8 cellular contexts compared by ENCODE assay signal in the genomic region with DNA sequence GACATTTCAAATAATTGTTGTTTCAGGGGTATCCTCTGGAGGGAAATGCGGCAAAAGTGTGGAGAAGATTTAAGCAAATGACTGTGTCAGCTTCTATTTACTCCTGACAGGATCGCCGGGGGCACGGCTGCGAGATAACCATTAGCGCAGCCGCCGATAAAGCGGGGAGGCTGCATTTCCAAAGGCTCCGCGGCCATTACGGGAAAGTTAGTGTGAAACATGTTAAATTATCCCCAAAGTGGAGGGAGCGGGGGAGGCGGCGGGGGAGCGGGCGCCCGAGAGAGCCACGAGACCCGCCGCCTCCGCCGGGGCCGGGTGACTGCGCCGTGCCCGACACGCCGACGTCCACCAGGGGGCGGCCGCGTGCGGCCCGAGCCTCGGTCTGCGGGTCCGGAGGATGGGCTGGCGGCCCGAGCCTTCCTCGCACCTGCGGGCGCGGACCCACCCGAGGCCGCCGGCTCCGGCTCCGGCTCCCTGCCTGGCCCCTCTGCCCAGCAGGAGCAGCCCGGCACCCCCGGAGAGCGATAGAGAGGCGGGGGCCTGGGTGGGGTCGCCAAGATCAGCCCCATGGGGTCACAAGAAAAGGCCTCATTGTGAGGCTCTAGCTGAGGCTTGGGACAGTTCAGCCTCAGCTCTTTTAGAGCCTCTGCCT.
DNase-seq lines count a peak whose midpoint lies in the region; ATAC-seq and TF ChIP-seq lines count a peak whose summit lies in the region.

No MANE protein-coding gene starts in this region.

- peaks cover 21% of the 10 kb centered on the region for H3K27me3 ChIP-seq in BJ (ENCODE audit: control insufficient read depth, insufficient read depth, low read length)
- H3K27me3 ChIP-seq in neutrophil: peaks cover 98% of the 10 kb centered on the region

- no peaks in the 10 kb centered on the region for H3K9me3 ChIP-seq in neutrophil

- POLR2A ChIA-PET in BJ (lab: Charles Lee): no interaction called here

- H3K4me1 ChIP-seq in neutrophil (ENCODE audit: control insufficient read depth in 1 of 2, insufficient read depth in 1 of 2, low read depth in 1 of 2, low read length in 1 of 2): no peaks in the 10 kb centered on the region

- DNase-seq in BJ (ENCODE audit: low read depth) (no peak), kidney glomerular epithelial cell (lab: John Stamatoyannopoulos, UW) (no peak), NCI-H2081 (lab: John Stamatoyannopoulos, UW) (no peak)
- peak; percentile 42 to 51 for DNase-seq in activated CD4-positive, alpha-beta T cell treated with anti-CD3 and anti-CD28 coated beads, Interleukin-2, amount 50 U/mL, for 4 hours
- DNase-seq in effector memory CD8-positive, alpha-beta T cell: peak; percentile 61 to 68 (median 65)

- TF ChIP-seq CTCF in BJ (IDR thresholded peaks at IDR 0.05; ENCODE audit: insufficient read depth, low read depth, low read length) (0 out of 2 replicates have a peak, but pooled peaks have one; percentile 21), neutrophil (IDR thresholded peaks at IDR 0.05) (peak; percentile 44)

- H3K4me3 ChIP-seq in BJ (ENCODE audit: low read depth, low read length) (no peak overlapping the region), neutrophil (ENCODE audit: low read depth in 1 of 2, low read length in 1 of 2) (no peak overlapping the region)

- no peak overlapping the region for H3K27ac Mint-ChIP-seq in effector memory CD8-positive, alpha-beta T cell

- no peak overlapping the region for H3K27ac ChIP-seq in neutrophil

- ATAC-seq in HG03175 (IDR thresholded peaks at IDR 0.05; ENCODE audit: unreplicated experiment): peak; percentile 49
- ATAC-seq in effector memory CD8-positive, alpha-beta T cell (replicated peaks): peak; percentile 90
- ATAC-seq in HG03521 (IDR thresholded peaks at IDR 0.05; ENCODE audit: unreplicated experiment): no peak

- H3K36me3 ChIP-seq in BJ (ENCODE audit: control insufficient read depth, insufficient read depth, low read length) (no peaks in the 10 kb centered on the region), neutrophil (no peaks in the 10 kb centered on the region)

- H3K27me3 Mint-ChIP-seq in effector memory CD8-positive, alpha-beta T cell: peaks cover 64 to 73% of the 10 kb centered on the region in 2 donors

- H3K4me1 Mint-ChIP-seq in effector memory CD8-positive, alpha-beta T cell (ENCODE audit: low read depth in 2 of 2): peaks cover 7 to 10% of the 10 kb centered on the region in 2 donors

- H3K9me3 Mint-ChIP-seq in effector memory CD8-positive, alpha-beta T cell: no peaks in the 10 kb centered on the region

- CTCF ChIA-PET in BJ (lab: Yijun Ruan, JAX): interaction anchor here (0.6 to 2.8 kb wide), 9 partner anchors 10 to 210 kb away, joined by 3 to 15 read pairs (median 4); no protein-coding TSS in a partner anchor

- peak overlapping the region; percentile 40 to 58 for H3K4me3 Mint-ChIP-seq in effector memory CD8-positive, alpha-beta T cell

- H3K36me3 Mint-ChIP-seq in effector memory CD8-positive, alpha-beta T cell (ENCODE audit: insufficient read depth): no peaks in the 10 kb centered on the region

Comparison
In these comparisons a context has a peak if more than half of its experiments do, and no peak if none do; other contexts are left out.
1. DNase-seq: peak in activated CD4-positive, alpha-beta T cell treated with anti-CD3 and anti-CD28 coated beads, Interleukin-2, amount 50 U/mL, for 4 hours (2 of 2) and effector memory CD8-positive, alpha-beta T cell (3 of 3); none in BJ (single experiment), kidney glomerular epithelial cell (single experiment) and NCI-H2081 (0 of 2).